ENCODE assay signal across 10 cellular contexts in the genomic region with DNA sequence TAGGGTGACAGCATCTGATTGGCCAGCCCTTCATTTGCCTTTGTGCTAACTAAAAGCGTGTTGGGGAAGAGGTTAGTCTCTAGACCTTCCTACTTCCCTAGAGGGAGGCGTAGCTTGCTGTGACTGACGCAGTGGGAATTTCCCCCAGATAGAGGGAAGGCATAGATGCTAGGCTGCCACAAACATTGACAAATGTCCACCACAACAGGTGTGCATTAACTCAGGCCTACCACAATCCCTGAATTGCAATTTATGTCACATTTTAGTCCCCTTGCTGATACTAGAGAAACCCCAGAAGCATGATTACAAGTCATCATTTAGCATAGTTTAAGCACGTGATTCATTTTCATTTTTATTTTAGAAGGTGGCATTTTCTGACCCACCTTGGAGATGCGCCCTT.
DNase-seq lines count a peak whose midpoint lies in the region; ATAC-seq and FAIRE-seq lines count a peak whose summit lies in the region.
"Had no signal": no experiment of that assay in that cellular context is flagged by ENCODE, and none has a peak within 500 bp of the region (broad histone marks: within the 10 kb centered on the region; RNA-seq: fewer than 3 reads in every experiment).

No MANE protein-coding gene starts in this region.

- H3K36me3 Mint-ChIP-seq in natural killer cell treated with Interleukin-12 subunit alpha and Interleukin-12 subunit beta and Interleukin-15 and Interleukin-18, amount 100 ng/mL, for 72 hours, result no peaks in the 10 kb centered on the region
- H3K36me3 Mint-ChIP-seq: activated naive CD8-positive, alpha-beta T cell treated with anti-CD3 and anti-CD28 coated beads, Interleukin-2, amount 10 ng/mL, durations not matched to agents 7 days and 5 days had no signal

- DNase-seq in GM18507 (ENCODE audit: extremely low spot score, insufficient read length, low read depth) (no peak), DMS 273 treated with DMSO at 0.1 percent for 48 hours (lab: John Stamatoyannopoulos, UW) (no peak), hypothalamus (lab: John Stamatoyannopoulos, UW) (no peak)
- no peak for DNase-seq in natural killer cell treated with Interleukin-12 subunit alpha and Interleukin-12 subunit beta and Interleukin-15 and Interleukin-18, amount 100 ng/mL, for 72 hours (ENCODE audit: low spot score)
- DNase-seq in effector memory CD4-positive, alpha-beta T cell, result no peak
- DNase-seq: activated naive CD8-positive, alpha-beta T cell treated with anti-CD3 and anti-CD28 coated beads, Interleukin-2, amount 10 ng/mL, durations not matched to agents 7 days and 5 days had no signal

- no peaks in the 10 kb centered on the region for H3K9me3 ChIP-seq in effector memory CD4-positive, alpha-beta T cell (ENCODE audit: control insufficient read depth, low read length)
- H3K9me3 ChIP-seq: SJSA1 had no signal

- H3K4me3 Mint-ChIP-seq in natural killer cell treated with Interleukin-12 subunit alpha and Interleukin-12 subunit beta and Interleukin-15 and Interleukin-18, amount 100 ng/mL, for 72 hours, result no peak overlapping the region
- H3K4me3 Mint-ChIP-seq: activated naive CD8-positive, alpha-beta T cell treated with anti-CD3 and anti-CD28 coated beads, Interleukin-2, amount 10 ng/mL, durations not matched to agents 7 days and 5 days had no signal

- no peak overlapping the region for H3K27ac ChIP-seq in effector memory CD4-positive, alpha-beta T cell (ENCODE audit: insufficient read depth, low read length, poor library complexity, severe bottlenecking)
- H3K27ac ChIP-seq: SJSA1 had no signal

- H3K36me3 ChIP-seq in effector memory CD4-positive, alpha-beta T cell (ENCODE audit: control insufficient read depth, insufficient read depth, low read length), result no peaks in the 10 kb centered on the region
- H3K36me3 ChIP-seq: SJSA1 had no signal

- H3K27ac Mint-ChIP-seq in natural killer cell treated with Interleukin-12 subunit alpha and Interleukin-12 subunit beta and Interleukin-15 and Interleukin-18, amount 100 ng/mL, for 72 hours, result no peak overlapping the region
- H3K27ac Mint-ChIP-seq: activated naive CD8-positive, alpha-beta T cell treated with anti-CD3 and anti-CD28 coated beads, Interleukin-2, amount 10 ng/mL, durations not matched to agents 7 days and 5 days had no signal

- no peaks in the 10 kb centered on the region for H3K4me1 ChIP-seq in effector memory CD4-positive, alpha-beta T cell (ENCODE audit: control insufficient read depth, insufficient read depth, low read length, poor library complexity, severe bottlenecking)
- H3K4me1 ChIP-seq: SJSA1 had no signal

- peak; percentile 78 for ATAC-seq in GM21447 (IDR thresholded peaks at IDR 0.05; ENCODE audit: unreplicated experiment)
- peak; percentile 61 for ATAC-seq in HG03280 (IDR thresholded peaks at IDR 0.05; ENCODE audit: unreplicated experiment)
- peak; percentile 46 for ATAC-seq in esophagus mucosa
- no peak for ATAC-seq in natural killer cell treated with Interleukin-12 subunit alpha and Interleukin-12 subunit beta and Interleukin-15 and Interleukin-18, amount 100 ng/mL, for 72 hours

- no peaks in the 10 kb centered on the region for H3K27me3 ChIP-seq in effector memory CD4-positive, alpha-beta T cell (replicated peaks; ENCODE audit: control insufficient read depth, insufficient read depth, low read length, poor library complexity, severe bottlenecking)
- H3K27me3 ChIP-seq: SJSA1 had no signal

- H3K9me3 Mint-ChIP-seq in natural killer cell treated with Interleukin-12 subunit alpha and Interleukin-12 subunit beta and Interleukin-15 and Interleukin-18, amount 100 ng/mL, for 72 hours, result no peaks in the 10 kb centered on the region

- H3K4me3 ChIP-seq in effector memory CD4-positive, alpha-beta T cell (ENCODE audit: insufficient read depth, low read depth, low read length, poor library complexity, severe bottlenecking), result no peak overlapping the region
- H3K4me3 ChIP-seq: SJSA1 had no signal

- H3K4me1 Mint-ChIP-seq in natural killer cell treated with Interleukin-12 subunit alpha and Interleukin-12 subunit beta and Interleukin-15 and Interleukin-18, amount 100 ng/mL, for 72 hours (ENCODE audit: low read depth in 2 of 2), result peaks cover 0 to 10% of the 10 kb centered on the region in 2 donors

- peak; percentile 94 for FAIRE-seq in GM18507 (lab: Jason Lieb, UNC)

- peaks cover 0 to 4% of the 10 kb centered on the region in 2 donors for H3K27me3 Mint-ChIP-seq in natural killer cell treated with Interleukin-12 subunit alpha and Interleukin-12 subunit beta and Interleukin-15 and Interleukin-18, amount 100 ng/mL, for 72 hours

Comparison
In these comparisons a context has a peak if more than half of its experiments do, and no peak if none do; other contexts are left out.
1. ATAC-seq: peak in GM21447 (single experiment), HG03280 (single experiment) and esophagus mucosa (single experiment); none in natural killer cell treated with Interleukin-12 subunit alpha and Interleukin-12 subunit beta and Interleukin-15 and Interleukin-18, amount 100 ng/mL, for 72 hours (0 of 2).